In genomic region chr2:143435112-143435511, GRCh38 we compare ENCODE assay signal across 20 cellular contexts.
A peak's percentile ranks its signal among the peaks of the same experiment; 100 is the strongest.
DNase-seq lines count a peak whose midpoint lies in the region; ATAC-seq and TF ChIP-seq lines count a peak whose summit lies in the region.
"Had no signal": no experiment of that assay in that cellular context is flagged by ENCODE, and none has a peak within 500 bp of the region (broad histone marks: within the 10 kb centered on the region; RNA-seq: fewer than 3 reads in every experiment).

No MANE protein-coding gene starts in this region.

- DNase-seq in amniotic epithelial cell (ENCODE audit: low read depth) (peak; percentile 11), right cardiac atrium (no peak), EL (no peak)
- DNase-seq in activated CD4-positive, alpha-beta T cell treated with anti-CD3 and anti-CD28 coated beads, Interleukin-2, amount 10 ng/mL, durations not matched to agents 24 days and 14 days = no peak
- no peak for DNase-seq in stimulated activated naive CD8-positive, alpha-beta T cell treated with anti-CD3 and anti-CD28 coated beads, Interleukin-15, Interleukin-2, amounts not matched to agents 100 U/mL and 50 U/mL, for 24 hours
- DNase-seq: ACHN; activated naive CD4-positive, alpha-beta T cell treated with anti-CD3 and anti-CD28 coated beads, Interleukin-2, amount 50 U/mL, for 16 hours; activated T-cell treated with anti-CD3 and anti-CD28 coated beads, Interleukin-2, amount 50 U/mL, for 4 hours; C1 segment of cervical spinal cord; hippocampal formation; kidney; NCI-H510A; nephron progenitor cell; NK-92 treated with Interleukin-12 subunit alpha and Interleukin-12 subunit beta, amount 100 ng/mL, for 24 hours; stimulated activated CD4-positive, alpha-beta T cell treated with anti-CD3 and anti-CD28 coated beads, Interleukin-4, amount 100 ng/mL, for 4 hours had no signal

- H3K79me2 ChIP-seq in DOHH2 (ENCODE audit: control insufficient read depth, low read length) = no peaks in the 10 kb centered on the region

- H3K27me3 ChIP-seq in DOHH2 (ENCODE audit: control insufficient read depth, low read length) (no peaks in the 10 kb centered on the region), right cardiac atrium (ENCODE audit: control insufficient read depth, insufficient read depth) (no peaks in the 10 kb centered on the region), skeletal muscle tissue (ENCODE audit: control insufficient read depth in 3 of 3, insufficient read depth in 3 of 3, low read length in 3 of 3) (no peaks in the 10 kb centered on the region)

- no peaks in the 10 kb centered on the region for H4K20me1 ChIP-seq in DOHH2 (ENCODE audit: control insufficient read depth, insufficient read depth, low read depth, low read length)

- no peak overlapping the region for H3K27ac Mint-ChIP-seq in activated CD4-positive, alpha-beta T cell treated with anti-CD3 and anti-CD28 coated beads, Interleukin-2, amount 10 ng/mL, durations not matched to agents 24 days and 14 days
- H3K27ac Mint-ChIP-seq: nephron progenitor cell had no signal

- H3K27ac ChIP-seq in DOHH2 (ENCODE audit: low read depth, low read length) (no peak overlapping the region), right cardiac atrium (ENCODE audit: low read length) (no peak overlapping the region), skeletal muscle tissue (ENCODE audit: low read depth, low read length) (peak overlapping the region; percentile 28)

- H3K4me2 ChIP-seq in DOHH2 (ENCODE audit: low read length) = 0 out of 2 replicates have a peak overlapping the region, but pooled peaks have one; percentile 3

- no peaks in the 10 kb centered on the region for H3K9me3 Mint-ChIP-seq in activated CD4-positive, alpha-beta T cell treated with anti-CD3 and anti-CD28 coated beads, Interleukin-2, amount 10 ng/mL, durations not matched to agents 24 days and 14 days
- H3K9me3 Mint-ChIP-seq: activated T-cell treated with anti-CD3 and anti-CD28 coated beads, Interleukin-2, amount 50 U/mL, for 4 hours; IgD-negative memory B cell; nephron progenitor cell had no signal

- H3F3A ChIP-seq in DOHH2 (ENCODE audit: control insufficient read depth, insufficient read depth) = no peaks in the 10 kb centered on the region

- ATAC-seq in right cardiac atrium (peak in 1 of 2 donors; percentile 69), GM18870 (IDR thresholded peaks at IDR 0.05; ENCODE audit: unreplicated experiment) (no peak)
- ATAC-seq in stimulated activated naive CD8-positive, alpha-beta T cell treated with anti-CD3 and anti-CD28 coated beads, Interleukin-15, Interleukin-2, amounts not matched to agents 100 U/mL and 50 U/mL, for 24 hours = no peak
- ATAC-seq: activated CD4-positive, CD25-positive, alpha-beta regulatory T cell treated with anti-CD3 and anti-CD28 coated beads, Interleukin-2, amount 50 U/mL, for 24 hours; activated T-cell treated with anti-CD3 and anti-CD28 coated beads, Interleukin-2, amount 50 U/mL, for 4 hours had no signal

- no peaks in the 10 kb centered on the region for H3K27me3 Mint-ChIP-seq in activated CD4-positive, alpha-beta T cell treated with anti-CD3 and anti-CD28 coated beads, Interleukin-2, amount 10 ng/mL, durations not matched to agents 24 days and 14 days
- H3K27me3 Mint-ChIP-seq: IgD-negative memory B cell had no signal

- TF ChIP-seq CTCF in DOHH2 (IDR thresholded peaks at IDR 0.05; ENCODE audit: low read depth, low read length, poor library complexity, severe bottlenecking) = no peak

- no peaks in the 10 kb centered on the region for H3K9me3 ChIP-seq in DOHH2 (ENCODE audit: control insufficient read depth, insufficient read depth, low read length)
- no peaks in the 10 kb centered on the region for H3K9me3 ChIP-seq in right cardiac atrium (ENCODE audit: control insufficient read depth, low read length)
- H3K9me3 ChIP-seq in skeletal muscle tissue (ENCODE audit: control insufficient read depth in 3 of 3, low read length in 3 of 3) = no peaks in the 10 kb centered on the region

- no peak overlapping the region for H3K4me3 Mint-ChIP-seq in activated CD4-positive, alpha-beta T cell treated with anti-CD3 and anti-CD28 coated beads, Interleukin-2, amount 10 ng/mL, durations not matched to agents 24 days and 14 days
- H3K4me3 Mint-ChIP-seq: activated T-cell treated with anti-CD3 and anti-CD28 coated beads, Interleukin-2, amount 50 U/mL, for 4 hours; IgD-negative memory B cell; nephron progenitor cell had no signal

- H3K36me3 Mint-ChIP-seq in activated CD4-positive, alpha-beta T cell treated with anti-CD3 and anti-CD28 coated beads, Interleukin-2, amount 10 ng/mL, durations not matched to agents 24 days and 14 days (ENCODE audit: low read depth) = peaks cover 17% of the 10 kb centered on the region

- 35% methylated on average over 6 of the region's 6 CpGs for WGBS in right cardiac atrium

- H3K36me3 ChIP-seq in DOHH2 (ENCODE audit: control insufficient read depth, low read length) (peaks cover 4% of the 10 kb centered on the region; the same call in 1 of the 2 replicates), skeletal muscle tissue (ENCODE audit: control insufficient read depth in 3 of 3, insufficient read depth in 3 of 3, low read length in 3 of 3) (no peaks in the 10 kb centered on the region)

- no peaks in the 10 kb centered on the region for H3K9me2 ChIP-seq in DOHH2 (replicated peaks; ENCODE audit: control insufficient read depth, low read length)

- H3K4me3 ChIP-seq in DOHH2 (ENCODE audit: low read length) (no peak overlapping the region), right cardiac atrium (ENCODE audit: low read length) (peak overlapping the region; percentile 40), skeletal muscle tissue (ENCODE audit: low read length in 3 of 3) (peak overlapping the region in 1 of 3 donors; percentile 20)

- peaks cover 6% of the 10 kb centered on the region for H3K4me1 Mint-ChIP-seq in activated CD4-positive, alpha-beta T cell treated with anti-CD3 and anti-CD28 coated beads, Interleukin-2, amount 10 ng/mL, durations not matched to agents 24 days and 14 days
- H3K4me1 Mint-ChIP-seq: nephron progenitor cell had no signal

- intact Hi-C loops in right cardiac atrium (cut with DNase I) = no loop called here
- intact Hi-C loops in activated CD4-positive, alpha-beta T cell treated with anti-CD3 and anti-CD28 coated beads, Interleukin-2, amount 10 ng/mL, durations not matched to agents 24 days and 14 days (cut with micrococcal nuclease) = no loop called here

- H3K4me1 ChIP-seq in DOHH2 (ENCODE audit: control insufficient read depth, low read length) = peaks cover 9% of the 10 kb centered on the region
- H3K4me1 ChIP-seq in right cardiac atrium (ENCODE audit: control insufficient read depth, insufficient read depth, low read length) = no peaks in the 10 kb centered on the region
- no peaks in the 10 kb centered on the region for H3K4me1 ChIP-seq in skeletal muscle tissue (ENCODE audit: control insufficient read depth in 3 of 3, insufficient read depth in 3 of 3, low read length in 3 of 3)

- H3K9ac ChIP-seq in skeletal muscle tissue (ENCODE audit: low read depth in 1 of 3, low read length in 3 of 3) = no peak overlapping the region
